In genomic region chr16:2744711-2745110, GRCh38 we compare ENCODE assay signal across 23 cellular contexts. TPM values are rescaled to one million over a fixed set of nuclear protein-coding genes. Genes with fewer than 3 reads are reported as not detected.
DNase-seq lines count a peak whose midpoint lies in the region; ATAC-seq, FAIRE-seq and TF ChIP-seq lines count a peak whose summit lies in the region.
"Had no signal": no experiment of that assay in that cellular context is flagged by ENCODE, and none has a peak within 500 bp of the region (broad histone marks: within the 10 kb centered on the region; RNA-seq: fewer than 3 reads in every experiment).

No MANE protein-coding gene starts in this region.

- intact Hi-C loops in Right ventricle myocardium superior (cut with DNase I) (no loop called here), left ventricle myocardium superior (cut with micrococcal nuclease) (no loop called here), kidney (cut with DNase I) (no loop called here)

- H3K9me3 ChIP-seq in kidney (ENCODE audit: control insufficient read depth in 1 of 2, low read length in 2 of 2) (no peaks in the 10 kb centered on the region), neural progenitor cell (ENCODE audit: low read depth) (no peaks in the 10 kb centered on the region)
- H3K9me3 ChIP-seq: A549, Caco-2, HAP-1 had no signal

- no peaks in the 10 kb centered on the region for H4K20me1 ChIP-seq in neural progenitor cell (ENCODE audit: low read depth)

- no peak for FAIRE-seq in kidney (lab: Jason Lieb, UNC)
- FAIRE-seq: A549, D721Med, G401.6, GM12892, GM18507 had no signal

- no peak overlapping the region for H3K4me2 ChIP-seq in neural progenitor cell
- H3K4me2 ChIP-seq: A549 had no signal

- H3K36me3 ChIP-seq in kidney (ENCODE audit: control insufficient read depth in 1 of 2, insufficient read depth in 2 of 2, low read length in 2 of 2) (no peaks in the 10 kb centered on the region), neural progenitor cell (no peaks in the 10 kb centered on the region)
- H3K36me3 ChIP-seq: HAP-1 had no signal

- H3F3A ChIP-seq in neural progenitor cell (ENCODE audit: low read depth), result no peaks in the 10 kb centered on the region

- DNase-seq in Right ventricle myocardium superior (peak; percentile 10), left ventricle myocardium superior (no peak), kidney (peak; percentile 56), neural progenitor cell (ENCODE audit: low spot score) (no peak), T-helper 9 cell (no peak)
- DNase-seq in activated CD8-positive, alpha-beta memory T cell treated with anti-CD3 and anti-CD28 coated beads, Interleukin-2, amount 50 U/mL, for 48 hours, result no peak
- DNase-seq in stimulated activated naive CD8-positive, alpha-beta T cell treated with anti-CD3 and anti-CD28 coated beads, Interleukin-15, Interleukin-2, amounts not matched to agents 100 U/mL and 50 U/mL, for 24 hours, result no peak
- DNase-seq: AML-193; Caco-2; CD4-positive, alpha-beta T cell; GM23248 had no signal

- H3K4me3 Mint-ChIP-seq in neural progenitor cell, result peak overlapping the region; percentile 60
- H3K4me3 Mint-ChIP-seq: CD4-positive, alpha-beta T cell had no signal

- no peak for ATAC-seq in Right ventricle myocardium superior (ENCODE audit: poor library complexity)
- no peak for ATAC-seq in left ventricle myocardium superior
- no peak for ATAC-seq in stimulated activated naive CD8-positive, alpha-beta T cell treated with anti-CD3 and anti-CD28 coated beads, Interleukin-15, Interleukin-2, amounts not matched to agents 100 U/mL and 50 U/mL, for 24 hours

- no peak overlapping the region for H3K9ac ChIP-seq in kidney (ENCODE audit: low read length in 2 of 2)
- peak overlapping the region; percentile 13 for H3K9ac ChIP-seq in neural progenitor cell
- H3K9ac ChIP-seq: GM23248 had no signal

- H3K27ac Mint-ChIP-seq in neural progenitor cell, result no peak overlapping the region
- H3K27ac Mint-ChIP-seq: CD4-positive, alpha-beta T cell had no signal

- TF ChIP-seq CTCF in kidney (IDR thresholded peaks at IDR 0.05; ENCODE audit: borderline replicate concordance, extremely low read depth, insufficient read depth), result no peak
- TF ChIP-seq CTCF in neural progenitor cell (IDR thresholded peaks at IDR 0.05), result no peak

- H3K9me3 Mint-ChIP-seq in neural progenitor cell, result no peaks in the 10 kb centered on the region
- H3K9me3 Mint-ChIP-seq: CD4-positive, alpha-beta T cell had no signal

- no peaks in the 10 kb centered on the region for H3K27me3 ChIP-seq in neural progenitor cell

- no peak overlapping the region for H2AFZ ChIP-seq in neural progenitor cell (replicated peaks)
- H2AFZ ChIP-seq: GM23248 had no signal

- no peak overlapping the region for H3K27ac ChIP-seq in kidney (ENCODE audit: low read depth in 2 of 2, low read length in 2 of 2)
- H3K27ac ChIP-seq in neural progenitor cell, result no peak overlapping the region
- H3K27ac ChIP-seq: 22Rv1, A549, C4-2B, GM23248, HL-60 had no signal

- H3K4me3 ChIP-seq in kidney (ENCODE audit: low read length in 2 of 2) (no peak overlapping the region), neural progenitor cell (no peak overlapping the region)
- H3K4me3 ChIP-seq: A549, GM23248, HAP-1 had no signal

- peaks cover 2% of the 10 kb centered on the region for H3K36me3 Mint-ChIP-seq in neural progenitor cell

- no peaks in the 10 kb centered on the region for H3K4me1 Mint-ChIP-seq in neural progenitor cell

- peaks cover 2% of the 10 kb centered on the region for H3K27me3 Mint-ChIP-seq in neural progenitor cell (ENCODE audit: insufficient read depth, low read depth)
- H3K27me3 Mint-ChIP-seq: CD4-positive, alpha-beta T cell had no signal

- no peaks in the 10 kb centered on the region for H3K4me1 ChIP-seq in kidney (ENCODE audit: control insufficient read depth in 1 of 2, insufficient read depth in 1 of 2, low read depth in 1 of 2, low read length in 2 of 2)
- H3K4me1 ChIP-seq in neural progenitor cell, result peaks cover 1% of the 10 kb centered on the region
- H3K4me1 ChIP-seq: A549, Caco-2, HAP-1 had no signal

- H3K79me2 ChIP-seq in neural progenitor cell (ENCODE audit: low read depth), result peaks cover under 1% of the 10 kb centered on the region

RNA-seq across cellular contexts. Expression of gene SRRM2, which starts 7.7 kb away (rescaled TPM):
- total RNA-seq in Right ventricle myocardium superior (243 TPM), left ventricle myocardium superior (292 TPM), kidney (621 TPM), neural progenitor cell (ENCODE audit: low replicate concordance) (82.3 and 119 TPM in 2 replicates)
- 386 TPM for polyA plus RNA-seq in kidney (ENCODE audit: insufficient read depth, low read depth, low replicate concordance)

RNA-seq across cellular contexts. Expression of gene PRSS27, which starts 24.7 kb away (rescaled TPM):
- total RNA-seq in Right ventricle myocardium superior (0.30 TPM), left ventricle myocardium superior (0.12 TPM), kidney (2.1 TPM), neural progenitor cell (ENCODE audit: low replicate concordance) (1.8 and 5.1 TPM in 2 replicates)
- polyA plus RNA-seq in kidney (ENCODE audit: insufficient read depth, low read depth, low replicate concordance), result 0.41 TPM
- total RNA-seq: HT1080 had no signal

RNA-seq across cellular contexts. Expression of gene ELOB, which starts 32.4 kb away (rescaled TPM):
- total RNA-seq in Right ventricle myocardium superior (299 TPM), left ventricle myocardium superior (325 TPM), kidney (226 TPM), neural progenitor cell (ENCODE audit: low replicate concordance) (210 and 402 TPM in 2 replicates)
- polyA plus RNA-seq in kidney (ENCODE audit: insufficient read depth, low read depth, low replicate concordance), result 836 TPM

RNA-seq across cellular contexts. Expression of gene PRSS33, which starts 42.6 kb away (rescaled TPM):
- total RNA-seq in Right ventricle myocardium superior, result not detected
- not detected for total RNA-seq in left ventricle myocardium superior
- not detected for total RNA-seq in kidney
- not detected for polyA plus RNA-seq in kidney (ENCODE audit: insufficient read depth, low read depth, low replicate concordance)
- 0.40 and 0.73 TPM in 2 replicates for total RNA-seq in neural progenitor cell (ENCODE audit: low replicate concordance)
- total RNA-seq: Caco-2; CD4-positive, alpha-beta T cell; GM23248; HT1080 had no signal
- polyA plus RNA-seq: BJ, GM23248 had no signal

RNA-seq across cellular contexts. Expression of gene PRSS41, which starts 53.6 kb away (rescaled TPM):
- total RNA-seq in Right ventricle myocardium superior, result not detected
- not detected for total RNA-seq in left ventricle myocardium superior
- total RNA-seq in kidney, result not detected
- not detected for polyA plus RNA-seq in kidney (ENCODE audit: insufficient read depth, low read depth, low replicate concordance)
- total RNA-seq in neural progenitor cell (ENCODE audit: low replicate concordance), result not detected in 2 replicates
- total RNA-seq: Caco-2; CD4-positive, alpha-beta T cell; GM23248; H4; HT1080 had no signal
- polyA plus RNA-seq: A549, BJ, GM23248 had no signal

Comparison
In these comparisons a context has a peak if more than half of its experiments do, and no peak if none do; other contexts are left out.
1. DNase-seq: peak in Right ventricle myocardium superior (single experiment) and kidney (single experiment); none in left ventricle myocardium superior (single experiment), neural progenitor cell (single experiment), activated CD8-positive, alpha-beta memory T cell treated with anti-CD3 and anti-CD28 coated beads, Interleukin-2, amount 50 U/mL, for 48 hours (single experiment), stimulated activated naive CD8-positive, alpha-beta T cell treated with anti-CD3 and anti-CD28 coated beads, Interleukin-15, Interleukin-2, amounts not matched to agents 100 U/mL and 50 U/mL, for 24 hours (single experiment) and T-helper 9 cell (single experiment).